In genomic region chr18:8248576-8248975, GRCh38 we compare ENCODE assay signal across 26 cellular contexts.
"Had no signal": no experiment of that assay in that cellular context is flagged by ENCODE, and none has a peak within 500 bp of the region (broad histone marks: within the 10 kb centered on the region; RNA-seq: fewer than 3 reads in every experiment).

No MANE protein-coding gene starts in this region.

- H3K9me3 ChIP-seq: ovary, psoas muscle, right lobe of liver, sigmoid colon, spleen, stomach, thoracic aorta, thyroid gland, tibial nerve, upper lobe of left lung, vagina had no signal

- H3K4me1 ChIP-seq: parathyroid adenoma, psoas muscle, right lobe of liver, spleen, stomach, thyroid gland, tibial nerve, upper lobe of left lung, vagina had no signal

- H3K27ac ChIP-seq: neural progenitor cell, ovary, parathyroid adenoma, psoas muscle, right lobe of liver, sigmoid colon, skin epidermis, spleen, stomach, thoracic aorta, thyroid gland, tibial nerve, upper lobe of left lung, vagina had no signal

- DNase-seq: naive thymus-derived CD8-positive, alpha-beta T cell; nephron progenitor cell; occipital lobe; ovary; posterior cingulate gyrus; psoas muscle; right cardiac atrium; right lobe of liver; sigmoid colon; spleen; stimulated activated CD4-positive, alpha-beta T cell treated with anti-CD3 and anti-CD28 coated beads, Interleukin-12 subunit alpha, Interleukin-12 subunit beta, amount 100 ng/mL, for 4 hours; stimulated activated CD4-positive, alpha-beta T cell treated with anti-CD3 and anti-CD28 coated beads, Interleukin-1b, Interleukin-23, amount 100 ng/mL, for 48 hours; stimulated activated CD4-positive, alpha-beta T cell treated with anti-CD3 and anti-CD28 coated beads, Interleukin-4, amount 100 ng/mL, for 24 hours; stimulated activated naive B cell treated with anti-CD40 and anti-IgM and Interleukin-4, amounts not matched to agents 10 μg/mL and 1 μg/mL and 100 μg/mL, for 72 hours; stimulated activated naive CD4-positive, alpha-beta T cell treated with Interleukin-2 at 50 U/mL for 16 hours; stomach; thyroid gland; trophoblast cell; upper lobe of left lung had no signal

- H2AFZ ChIP-seq: neural progenitor cell, parathyroid adenoma had no signal

- H3K79me2 ChIP-seq: parathyroid adenoma had no signal

- H3K9ac ChIP-seq: neural progenitor cell, parathyroid adenoma had no signal

- H3K4me3 ChIP-seq: neural progenitor cell, ovary, psoas muscle, right lobe of liver, sigmoid colon, skin epidermis, smooth muscle cell, spleen, stomach, thoracic aorta, thyroid gland, tibial nerve, upper lobe of left lung, vagina had no signal

- H3K27me3 ChIP-seq: neural progenitor cell, ovary, right lobe of liver, sigmoid colon, spleen, stomach, thyroid gland, tibial nerve, upper lobe of left lung, vagina had no signal

- H3K4me2 ChIP-seq: smooth muscle cell had no signal

- H3K36me3 ChIP-seq: neural progenitor cell, ovary, right lobe of liver, thoracic aorta, thyroid gland, vagina had no signal
